In the genomic region with DNA sequence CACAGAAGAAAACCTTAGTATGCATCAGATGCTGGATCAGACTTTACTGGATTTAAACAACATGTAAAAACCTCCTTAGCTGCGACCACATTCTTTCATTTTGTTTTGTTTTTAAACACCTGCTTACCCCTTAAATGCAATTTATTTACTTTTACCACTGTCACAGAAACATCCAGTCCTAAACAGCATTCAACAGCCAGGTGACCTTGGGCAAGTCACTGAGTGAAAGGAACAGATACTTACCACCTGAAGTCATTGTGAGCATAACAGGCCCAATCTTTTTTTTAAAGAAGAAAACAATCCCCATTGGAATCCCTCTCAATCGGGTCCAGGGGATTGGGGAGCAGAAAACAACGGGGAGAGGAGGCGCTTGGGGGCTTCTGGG, we compare ENCODE assay signal across 1 cellular context.
TF ChIP-seq lines count a peak whose summit lies in the region.

No MANE protein-coding gene starts in this region.

TF ChIP-seq in SK-N-SH, 30 proteins besides CTCF, POLR2A, EP300 and RAD21 (continued from another document):
- TF ChIP-seq MEF2A (IDR thresholded peaks at IDR 0.05; ENCODE audit: borderline replicate concordance, low read depth): no peak
- no peak for TF ChIP-seq SIN3A (IDR thresholded peaks at IDR 0.05; ENCODE audit: borderline replicate concordance, low read depth, low read length)
- TF ChIP-seq MXI1 (IDR thresholded peaks at IDR 0.05; ENCODE audit: low read depth, low read length): no peak
- no peak for TF ChIP-seq FOXJ3 (CRISPR knock-in tag; IDR thresholded peaks at IDR 0.05)
